Comparison of ENCODE assay signal across 8 cellular contexts in genomic region chr19:57769345-57770131, GRCh38. TPM values are rescaled to one million over a fixed set of nuclear protein-coding genes. Genes with fewer than 3 reads are reported as not detected.
DNase-seq lines count a peak whose midpoint lies in the region; ATAC-seq and TF ChIP-seq lines count a peak whose summit lies in the region.

TSS of gene ZNF586 (plus strand) at chr19:57769676. CDS start at chr19:57769843, 167 bp downstream.

- H3K4me2 ChIP-seq in PC-3 (ENCODE audit: low read length): peak within 1 kb of the TSS; percentile 86

- no peak for TF ChIP-seq CTCF in GM20000 (IDR thresholded peaks at IDR 0.05; ENCODE audit: extremely low read depth, missing control alignments)
- TF ChIP-seq CTCF in PC-3 (conservative IDR thresholded peaks at IDR 0.05; ENCODE audit: low read depth, low read length): no peak

- H3K4me1 ChIP-seq in PC-3 (ENCODE audit: insufficient read depth, low read length) (peaks cover 6% of the 10 kb centered on the region), mucosa of stomach (ENCODE audit: control insufficient read depth, insufficient read depth, low read length) (no peaks in the 10 kb centered on the region)

- H3K9me3 ChIP-seq in PC-3 (ENCODE audit: low read length) (no peaks in the 10 kb centered on the region), mucosa of stomach (ENCODE audit: control insufficient read depth, low read length) (no peaks in the 10 kb centered on the region)

- H4K20me1 ChIP-seq in PC-3 (ENCODE audit: low read length): no peaks in the 10 kb centered on the region

- DNase-seq in COLO829 (ENCODE audit: low spot score): peak; percentile 88
- DNase-seq in GM20000 (ENCODE audit: low spot score): peak; percentile 93
- peak; percentile 97 for DNase-seq in HT-29 (ENCODE audit: low spot score)
- peak; percentile 96 for DNase-seq in PC-3
- DNase-seq in activated T-cell treated with anti-CD3 and anti-CD28 coated beads for 48 hours (ENCODE audit: low read depth): peak; percentile 78
- DNase-seq in erythroblast (lab: John Stamatoyannopoulos, UW): peak; percentile 94
- DNase-seq in stimulated activated CD8-positive, alpha-beta memory T cell treated with anti-CD3 and anti-CD28 coated beads, Interleukin-4, amount 100 ng/mL, for 48 hours: peak; percentile 89

- H3K9me2 ChIP-seq in PC-3 (replicated peaks; ENCODE audit: low read length): no peaks in the 10 kb centered on the region

- intact Hi-C loops in PC-3 (cut with micrococcal nuclease): loop anchor here (1.0 to 5.0 kb wide), 2 partner anchors 33 to 358 kb away; partner anchors contain the start of gene ZNF17

- no TSS peak for BruUV-seq in PC-3 (replicated peaks; lab: Mats Ljungman, UMichigan)

- H3K27me3 ChIP-seq in PC-3 (ENCODE audit: low read length) (no peaks in the 10 kb centered on the region), mucosa of stomach (ENCODE audit: control insufficient read depth, insufficient read depth, low read length) (no peaks in the 10 kb centered on the region)

- H3K27ac ChIP-seq in PC-3 (ENCODE audit: low read length): peak within 1 kb of the TSS; percentile 28

- peak within 1 kb of the TSS; percentile 79 for H3K9ac ChIP-seq in PC-3 (ENCODE audit: low read length)
- peak within 1 kb of the TSS; percentile 67 for H3K9ac ChIP-seq in mucosa of stomach (ENCODE audit: low read length)

- peak; percentile 99 for ATAC-seq in PC-3

- peak; percentile 70 for TF ChIP-seq POLR2A in erythroblast (IDR thresholded peaks at IDR 0.05; ENCODE audit: low read length)

- peak within 1 kb of the TSS; percentile 68 for H3K4me3 ChIP-seq in PC-3 (ENCODE audit: low read length)
- H3K4me3 ChIP-seq in mucosa of stomach (ENCODE audit: low read length): peak within 1 kb of the TSS; percentile 82

- H3K79me2 ChIP-seq in PC-3 (ENCODE audit: low read length): peaks cover 46% of the 10 kb centered on the region

- peak within 1 kb of the TSS; percentile 97 for H2AFZ ChIP-seq in PC-3 (ENCODE audit: low read length)

- peaks cover 32% of the 10 kb centered on the region for H3K36me3 ChIP-seq in PC-3 (ENCODE audit: low read depth, low read length)
- no peaks in the 10 kb centered on the region for H3K36me3 ChIP-seq in mucosa of stomach (ENCODE audit: control insufficient read depth, insufficient read depth, low read length)

- no peaks in the 10 kb centered on the region for H3F3A ChIP-seq in PC-3 (ENCODE audit: low read length, unreplicated experiment)

- POLR2A ChIA-PET in PC-3 (lab: Charles Lee; ENCODE audit: unreplicated experiment): no interaction called here

- CTCF ChIA-PET in PC-3 (lab: Charles Lee): no interaction called here

RNA-seq across cellular contexts. Expression of gene ZNF586, which starts in this region (rescaled TPM):
- total RNA-seq in HT-29 (2014; rRNA removed; shearing (Covaris generic)): 18.3 and 18.5 TPM in 2 replicates
- total RNA-seq in PC-3 (2014; rRNA removed): 13.1 and 13.2 TPM in 2 replicates

Comparison
In these comparisons a context has a peak if more than half of its experiments do, and no peak if none do; other contexts are left out.
1. Peak in every context shown above with its lines: DNase-seq, ATAC-seq, H3K4me3 ChIP-seq and H3K27ac ChIP-seq.